In the genomic region with DNA sequence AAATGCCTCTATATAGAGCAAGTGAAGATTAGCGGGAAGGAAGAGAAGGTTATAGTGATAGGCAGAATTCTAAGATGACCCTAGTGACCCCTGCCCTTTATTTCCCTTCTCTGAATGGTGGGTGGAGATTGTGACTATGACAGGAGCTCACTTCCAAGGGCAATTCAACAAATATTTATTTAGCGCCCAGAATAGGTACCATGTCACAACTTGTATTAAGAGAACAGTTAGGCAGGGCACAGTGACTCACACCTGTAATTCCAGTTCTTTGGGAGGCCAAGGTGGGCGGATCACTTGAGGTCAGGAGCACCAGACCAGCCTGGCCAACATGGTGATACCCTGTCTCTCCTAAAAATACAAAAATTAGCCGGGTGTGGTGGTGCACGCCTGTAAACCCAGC, we compare ENCODE assay signal across 22 cellular contexts.
"Had no signal": no experiment of that assay in that cellular context is flagged by ENCODE, and none has a peak within 500 bp of the region (broad histone marks: within the 10 kb centered on the region; RNA-seq: fewer than 3 reads in every experiment).

No MANE protein-coding gene starts in this region.

- H3K27ac ChIP-seq: adrenal gland, neutrophil, pancreas, right lobe of liver, stomach, upper lobe of left lung, WERI-Rb-1 had no signal

- H3K9me3 Mint-ChIP-seq: activated naive CD4-positive, alpha-beta T cell treated with anti-CD3 and anti-CD28 coated beads, Interleukin-2, amount 50 U/mL, for 72 hours; dendritic cell treated with granulocyte-macrophage colony-stimulating factor and Interleukin-4, amounts not matched to agents 40 ng/mL and 50 ng/mL, for 4 days; natural killer cell treated with Interleukin-12 subunit alpha and Interleukin-12 subunit beta and Interleukin-15 and Interleukin-18, amount 100 ng/mL, for 72 hours had no signal

- H3K4me1 Mint-ChIP-seq: mesothelial cell of epicardium had no signal

- H3K4me3 Mint-ChIP-seq: dendritic cell treated with granulocyte-macrophage colony-stimulating factor and Interleukin-4, amounts not matched to agents 40 ng/mL and 50 ng/mL, for 4 days; mesothelial cell of epicardium; natural killer cell treated with Interleukin-12 subunit alpha and Interleukin-12 subunit beta and Interleukin-15 and Interleukin-18, amount 100 ng/mL, for 72 hours had no signal

- H3K9me3 ChIP-seq: adrenal gland, neutrophil, pancreas, right lobe of liver, stomach, upper lobe of left lung had no signal

- H3K4me3 ChIP-seq: adrenal gland, lung, pancreas, right lobe of liver, stomach, upper lobe of left lung had no signal

- H3K27me3 Mint-ChIP-seq: dendritic cell treated with granulocyte-macrophage colony-stimulating factor and Interleukin-4, amounts not matched to agents 40 ng/mL and 50 ng/mL, for 4 days had no signal

- H3K27me3 ChIP-seq: adrenal gland, neutrophil, pancreas, right lobe of liver, stomach, upper lobe of left lung had no signal

- DNase-seq: activated CD4-positive, alpha-beta T cell treated with anti-CD3 and anti-CD28 coated beads for 1 hour; activated gamma-delta T cell; adrenal gland; effector CD8-positive, alpha-beta T cell; foreskin fibroblast; hypothalamus; islet precursor cell; pancreas; right lobe of liver; small intestine; stimulated activated CD4-positive, alpha-beta T cell treated with anti-CD3 and anti-CD28 coated beads, Interleukin-15, amount 100 ng/mL, for 24 hours; stimulated activated CD4-positive, alpha-beta T cell treated with anti-CD3 and anti-CD28 coated beads, Interleukin-2, amount 100 ng/mL, for 48 hours; stomach; T1000; upper lobe of left lung; WERI-Rb-1 had no signal

- H3K27ac Mint-ChIP-seq: activated naive CD4-positive, alpha-beta T cell treated with anti-CD3 and anti-CD28 coated beads, Interleukin-2, amount 50 U/mL, for 72 hours; dendritic cell treated with granulocyte-macrophage colony-stimulating factor and Interleukin-4, amounts not matched to agents 40 ng/mL and 50 ng/mL, for 4 days; mesothelial cell of epicardium; natural killer cell treated with Interleukin-12 subunit alpha and Interleukin-12 subunit beta and Interleukin-15 and Interleukin-18, amount 100 ng/mL, for 72 hours had no signal

- H3K36me3 ChIP-seq: adrenal gland, neutrophil, pancreas, right lobe of liver, stomach, upper lobe of left lung, WERI-Rb-1 had no signal

- ATAC-seq: activated naive CD4-positive, alpha-beta T cell treated with anti-CD3 and anti-CD28 coated beads, Interleukin-2, amount 50 U/mL, for 72 hours; natural killer cell treated with Interleukin-12 subunit alpha and Interleukin-12 subunit beta and Interleukin-15 and Interleukin-18, amount 100 ng/mL, for 72 hours; pancreas; right lobe of liver had no signal

- H3K4me1 ChIP-seq: adrenal gland, pancreas, right lobe of liver, stomach, upper lobe of left lung had no signal

- H3K36me3 Mint-ChIP-seq: activated naive CD4-positive, alpha-beta T cell treated with anti-CD3 and anti-CD28 coated beads, Interleukin-2, amount 50 U/mL, for 72 hours; mesothelial cell of epicardium; natural killer cell treated with Interleukin-12 subunit alpha and Interleukin-12 subunit beta and Interleukin-15 and Interleukin-18, amount 100 ng/mL, for 72 hours had no signal
